ENCODE assay signal across 35 cellular contexts in the genomic region with DNA sequence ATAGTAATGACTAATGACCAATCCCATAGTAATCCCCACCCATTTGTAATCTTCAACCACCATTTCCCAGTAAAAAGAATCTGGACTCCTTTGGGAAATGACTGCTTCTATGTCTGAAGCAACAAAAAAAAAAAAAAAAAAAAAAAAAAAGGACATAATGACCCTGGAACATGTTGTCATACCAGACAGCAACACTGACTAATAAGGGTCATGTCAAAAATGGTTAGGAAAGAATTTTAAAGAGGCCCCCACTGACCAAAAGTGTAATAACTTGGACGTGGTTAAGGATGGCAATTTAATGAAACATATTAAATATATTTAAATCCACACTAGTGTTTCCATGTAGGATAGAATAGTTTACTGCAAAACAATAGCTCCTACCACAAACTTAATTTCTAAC.
"Had no signal": no experiment of that assay in that cellular context is flagged by ENCODE, and none has a peak within 500 bp of the region (broad histone marks: within the 10 kb centered on the region; RNA-seq: fewer than 3 reads in every experiment).

No MANE protein-coding gene starts in this region.

- H3K4me3 ChIP-seq: MG63 had no signal

- H3K36me3 ChIP-seq: MG63 had no signal

- H3K27me3 ChIP-seq: MG63 had no signal

- DNase-seq: Karpas-422, Kasumi-1, MG63, MM.1S, MV-4-11, NCI-H1048, NCI-H1092, NCI-H1092 treated with DMSO at 0.1 percent for 48 hours, NCI-H1105, NCI-H1105 treated with DMSO at 0.1 percent for 48 hours, NCI-H1417, NCI-H1417 treated with DMSO at 0.1 percent for 48 hours, NCI-H1436, NCI-H1436 treated with DMSO at 0.1 percent for 48 hours, NCI-H146, NCI-H1694, NCI-H1694 treated with DMSO at 0.1 percent for 48 hours, NCI-H187, NCI-H187 treated with DMSO at 0.1 percent for 48 hours, NCI-H1930, NCI-H2029, NCI-H2029 treated with DMSO at 0.1 percent for 48 hours, NCI-H2081, NCI-H2081 treated with DMSO at 0.1 percent for 48 hours, NCI-H2107, NCI-H2171, NCI-H2171 treated with DMSO at 0.1 percent for 48 hours, NCI-H2227 treated with DMSO at 0.1 percent for 48 hours, NCI-H226, NCI-H345, NCI-H446, NCI-H446 treated with DMSO at 0.1 percent for 48 hours, NCI-H510A, NCI-H510A treated with DMSO at 0.1 percent for 48 hours, NCI-H524 had no signal

- H3K9me3 ChIP-seq: MG63 had no signal
